Comparison of ENCODE assay signal across 26 cellular contexts in the genomic region with DNA sequence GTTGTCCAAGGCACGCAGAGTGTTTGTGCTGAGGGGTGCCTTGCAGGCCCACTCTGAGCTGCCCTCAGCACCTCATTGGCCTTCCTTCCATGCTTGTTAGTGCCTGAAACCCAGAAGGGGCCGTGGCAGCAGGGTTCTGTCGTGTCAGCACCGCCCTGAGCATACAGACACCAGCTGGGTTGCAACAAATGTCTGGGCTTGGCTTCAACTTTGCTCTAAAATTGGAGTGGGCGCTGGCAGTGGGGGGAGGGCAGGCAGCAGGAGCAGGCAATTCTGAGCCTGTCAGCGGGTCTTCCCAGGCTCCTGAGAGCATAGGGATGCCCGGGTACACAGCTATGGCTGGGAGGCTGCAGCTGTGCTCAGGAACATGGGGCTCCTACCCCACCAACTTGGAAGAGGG.
DNase-seq lines count a peak whose midpoint lies in the region; ATAC-seq and TF ChIP-seq lines count a peak whose summit lies in the region.
"Had no signal": no experiment of that assay in that cellular context is flagged by ENCODE, and none has a peak within 500 bp of the region (broad histone marks: within the 10 kb centered on the region; RNA-seq: fewer than 3 reads in every experiment).

No MANE protein-coding gene starts in this region.

- H3K9me3 ChIP-seq in esophagus muscularis mucosa (no peaks in the 10 kb centered on the region), right atrium auricular region (peaks cover 0 to 10% of the 10 kb centered on the region in 2 donors)
- H3K9me3 ChIP-seq: BLaER1, thyroid gland had no signal

- intact Hi-C loops in esophagus muscularis mucosa (cut with DNase I): no loop called here
- intact Hi-C loops in posterior cingulate gyrus (cut with DNase I): no loop called here

- H3K27me3 ChIP-seq in esophagus muscularis mucosa (no peaks in the 10 kb centered on the region), right atrium auricular region (no peaks in the 10 kb centered on the region), foreskin keratinocyte (no peaks in the 10 kb centered on the region)
- H3K27me3 ChIP-seq: BLaER1, thyroid gland had no signal

- DNase-seq in NCI-H1092 treated with DMSO at 0.1 percent for 48 hours (lab: John Stamatoyannopoulos, UW): peak; percentile 23
- no peak for DNase-seq in esophagus muscularis mucosa (ENCODE audit: extremely low spot score)
- DNase-seq in right atrium auricular region (ENCODE audit: low spot score): no peak
- DNase-seq in posterior cingulate gyrus: peak in 7 of 10 donors; percentile 9 to 88 (median 29)
- DNase-seq in NCI-H1048 (lab: John Stamatoyannopoulos, UW): no peak
- no peak for DNase-seq in activated CD8-positive, alpha-beta memory T cell treated with anti-CD3 and anti-CD28 coated beads, Interleukin-2, amount 50 U/mL, for 4 hours
- DNase-seq in foreskin keratinocyte: no peak
- no peak for DNase-seq in inferior parietal cortex (ENCODE audit: extremely low spot score)
- DNase-seq: ACHN; activated CD4-positive, CD25-positive, alpha-beta regulatory T cell treated with anti-CD3 and anti-CD28 coated beads, Interleukin-2, amount 50 U/mL, for 72 hours; activated CD8-positive, alpha-beta T cell treated with anti-CD3 and anti-CD28 coated beads, Interleukin-2, amount 10 ng/mL, durations not matched to agents 7 days and 5 days; activated effector memory CD4-positive, alpha-beta T cell treated with anti-CD3 and anti-CD28 coated beads, Interleukin-2, amount 50 U/mL, for 16 hours; activated naive CD8-positive, alpha-beta T cell treated with anti-CD3 and anti-CD28 coated beads, Interleukin-2, amount 10 ng/mL, durations not matched to agents 7 days and 5 days; cerebellar nuclear complex; DND-41; erythroblast; naive B cell; PC-9; retina; SIG-M5; stimulated activated naive CD8-positive, alpha-beta T cell treated with anti-CD3 and anti-CD28 coated beads, Interleukin-15, Interleukin-2, amounts not matched to agents 100 U/mL and 50 U/mL, for 24 hours; T-helper 1 cell; thyroid gland had no signal

- no peak for TF ChIP-seq EP300 in esophagus muscularis mucosa (IDR thresholded peaks at IDR 0.05)

- H3K27ac ChIP-seq in esophagus muscularis mucosa (replicated peaks in 1 of 4): no peak overlapping the region
- H3K27ac ChIP-seq in right atrium auricular region: peak overlapping the region; percentile 4 to 37
- no peak overlapping the region for H3K27ac ChIP-seq in foreskin keratinocyte
- H3K27ac ChIP-seq: BLaER1, HL-60, PC-9, thyroid gland had no signal

- 60% methylated on average over 1 of the region's 7 CpGs for WGBS in esophagus muscularis mucosa

- no peak for TF ChIP-seq POLR2A in esophagus muscularis mucosa (IDR thresholded peaks at IDR 0.05; ENCODE audit: low read depth)

- no peak for TF ChIP-seq CTCF in esophagus muscularis mucosa (IDR thresholded peaks at IDR 0.05)
- no peak for TF ChIP-seq CTCF in right atrium auricular region (IDR thresholded peaks at IDR 0.05)
- TF ChIP-seq CTCF in foreskin keratinocyte (conservative IDR thresholded peaks at IDR 0.05): no peak

- peak overlapping the region in 3 of 4 donors; percentile 10 to 22 (median 15) for H3K4me3 ChIP-seq in esophagus muscularis mucosa
- no peak overlapping the region for H3K4me3 ChIP-seq in right atrium auricular region
- H3K4me3 ChIP-seq: BLaER1, PC-9, thyroid gland had no signal

- no peaks in the 10 kb centered on the region for H3K36me3 ChIP-seq in esophagus muscularis mucosa
- H3K36me3 ChIP-seq in right atrium auricular region: no peaks in the 10 kb centered on the region
- H3K36me3 ChIP-seq: BLaER1, thyroid gland had no signal

- H3K4me1 ChIP-seq in esophagus muscularis mucosa: peaks cover 0 to 16% (median 12%) of the 10 kb centered on the region in 4 donors
- peaks cover 0 to 16% of the 10 kb centered on the region in 2 donors for H3K4me1 ChIP-seq in right atrium auricular region
- H3K4me1 ChIP-seq in foreskin keratinocyte: no peaks in the 10 kb centered on the region
- H3K4me1 ChIP-seq: BLaER1 had no signal

- no peak for ATAC-seq in foreskin keratinocyte
- ATAC-seq: activated CD8-positive, alpha-beta T cell treated with anti-CD3 and anti-CD28 coated beads, Interleukin-2, amount 10 ng/mL, durations not matched to agents 7 days and 5 days; HepG2; stimulated activated naive CD8-positive, alpha-beta T cell treated with anti-CD3 and anti-CD28 coated beads, Interleukin-15, Interleukin-2, amounts not matched to agents 100 U/mL and 50 U/mL, for 24 hours had no signal

Comparison
In these comparisons a context has a peak if more than half of its experiments do, and no peak if none do; other contexts are left out.
1. DNase-seq: peak in NCI-H1092 treated with DMSO at 0.1 percent for 48 hours (single experiment) and posterior cingulate gyrus (7 of 10); none in esophagus muscularis mucosa (single experiment), right atrium auricular region (single experiment), NCI-H1048 (single experiment), activated CD8-positive, alpha-beta memory T cell treated with anti-CD3 and anti-CD28 coated beads, Interleukin-2, amount 50 U/mL, for 4 hours (single experiment), foreskin keratinocyte (0 of 2) and inferior parietal cortex (single experiment).
2. H3K27ac ChIP-seq: peak in right atrium auricular region (2 of 2); none in esophagus muscularis mucosa (0 of 4) and foreskin keratinocyte (single experiment).
3. H3K4me3 ChIP-seq: peak in esophagus muscularis mucosa (3 of 4); none in right atrium auricular region (0 of 2).